18 cellular contexts compared by ENCODE assay signal in genomic region chr5:126139086-126139485, GRCh38.
DNase-seq lines count a peak whose midpoint lies in the region; TF ChIP-seq lines count a peak whose summit lies in the region.
"Had no signal": no experiment of that assay in that cellular context is flagged by ENCODE, and none has a peak within 500 bp of the region (broad histone marks: within the 10 kb centered on the region; RNA-seq: fewer than 3 reads in every experiment).

No MANE protein-coding gene starts in this region.

- DNase-seq in DMS114 treated with DMSO at 0.1 percent for 48 hours (lab: John Stamatoyannopoulos, UW; ENCODE audit: unreplicated experiment) = peak; percentile 41
- DNase-seq in M059J (ENCODE audit: low read depth) = peak; percentile 51
- DNase-seq in cerebellar cortex (ENCODE audit: low spot score) = peak; percentile 10
- DNase-seq in NCI-H345 (lab: John Stamatoyannopoulos, UW) = no peak
- DNase-seq in NCI-H524 treated with DMSO at 0.1 percent for 48 hours (lab: John Stamatoyannopoulos, UW) = no peak
- no peak for DNase-seq in NOMO-1 treated with DMSO at 0.1 percent for 48 hours (lab: John Stamatoyannopoulos, UW; ENCODE audit: unreplicated experiment)
- no peak for DNase-seq in type B pancreatic cell (ENCODE audit: extremely low spot score, unreplicated experiment)
- DNase-seq: activated CD4-positive, alpha-beta memory T cell treated with anti-CD3 and anti-CD28 coated beads for 36 hours; CD8-positive, alpha-beta memory T cell; NCI-H1436; NCI-H774; psoas muscle; spleen; stimulated activated CD4-positive, alpha-beta T cell treated with anti-CD3 and anti-CD28 coated beads, Interleukin-4, amount 100 ng/mL, for 4 hours; stimulated activated naive CD8-positive, alpha-beta T cell treated with anti-CD3 and anti-CD28 coated beads, Interleukin-15, amount 100 ng/mL, for 72 hours; transverse colon had no signal

- peak overlapping the region; percentile 60 to 93 (median 82) for H3K27ac Mint-ChIP-seq in nephron
- no peak overlapping the region for H3K27ac Mint-ChIP-seq in type B pancreatic cell
- H3K27ac Mint-ChIP-seq: activated CD4-positive, alpha-beta memory T cell treated with anti-CD3 and anti-CD28 coated beads for 36 hours; CD8-positive, alpha-beta memory T cell; stimulated activated naive CD8-positive, alpha-beta T cell treated with anti-CD3 and anti-CD28 coated beads, Interleukin-15, amount 100 ng/mL, for 72 hours had no signal

- H3K27me3 Mint-ChIP-seq in nephron (ENCODE audit: low read depth) (no peaks in the 10 kb centered on the region), type B pancreatic cell (no peaks in the 10 kb centered on the region)
- H3K27me3 Mint-ChIP-seq: activated CD4-positive, alpha-beta memory T cell treated with anti-CD3 and anti-CD28 coated beads for 36 hours; CD8-positive, alpha-beta memory T cell; stimulated activated naive CD8-positive, alpha-beta T cell treated with anti-CD3 and anti-CD28 coated beads, Interleukin-15, amount 100 ng/mL, for 72 hours had no signal

- H3K4me3 Mint-ChIP-seq in nephron (no peak overlapping the region), type B pancreatic cell (no peak overlapping the region)
- H3K4me3 Mint-ChIP-seq: activated CD4-positive, alpha-beta memory T cell treated with anti-CD3 and anti-CD28 coated beads for 36 hours; CD8-positive, alpha-beta memory T cell; stimulated activated naive CD8-positive, alpha-beta T cell treated with anti-CD3 and anti-CD28 coated beads, Interleukin-15, amount 100 ng/mL, for 72 hours; WTC11 had no signal

- H3K9me3 Mint-ChIP-seq in nephron (peaks cover 4% of the 10 kb centered on the region), type B pancreatic cell (no peaks in the 10 kb centered on the region)

- H3K4me1 Mint-ChIP-seq in nephron = peaks cover 39% of the 10 kb centered on the region
- peaks cover 14% of the 10 kb centered on the region for H3K4me1 Mint-ChIP-seq in type B pancreatic cell (ENCODE audit: unreplicated experiment)
- H3K4me1 Mint-ChIP-seq: CD8-positive, alpha-beta memory T cell; stimulated activated naive CD8-positive, alpha-beta T cell treated with anti-CD3 and anti-CD28 coated beads, Interleukin-15, amount 100 ng/mL, for 72 hours had no signal

- H3K36me3 Mint-ChIP-seq in nephron (ENCODE audit: low read depth) (no peaks in the 10 kb centered on the region), type B pancreatic cell (no peaks in the 10 kb centered on the region)
- H3K36me3 Mint-ChIP-seq: activated CD4-positive, alpha-beta memory T cell treated with anti-CD3 and anti-CD28 coated beads for 36 hours; CD8-positive, alpha-beta memory T cell; WTC11 had no signal

- TF ChIP-seq CTCF in nephron (IDR thresholded peaks at IDR 0.05; ENCODE audit: unreplicated experiment in 3 of 3) (no peak), type B pancreatic cell (conservative IDR thresholded peaks at IDR 0.05) (no peak)

Comparison
In these comparisons a context has a peak if more than half of its experiments do, and no peak if none do; other contexts are left out.
1. DNase-seq: peak in DMS114 treated with DMSO at 0.1 percent for 48 hours (single experiment), M059J (single experiment) and cerebellar cortex (single experiment); none in NCI-H345 (single experiment), NCI-H524 treated with DMSO at 0.1 percent for 48 hours (single experiment), NOMO-1 treated with DMSO at 0.1 percent for 48 hours (single experiment) and type B pancreatic cell (single experiment).